19 cellular contexts compared by ENCODE assay signal in genomic region chr6:135658916-135659315, GRCh38.
"Had no signal": no experiment of that assay in that cellular context is flagged by ENCODE, and none has a peak within 500 bp of the region (broad histone marks: within the 10 kb centered on the region; RNA-seq: fewer than 3 reads in every experiment).

No MANE protein-coding gene starts in this region.

- ATAC-seq: T-helper 17 cell had no signal

- DNase-seq: IMR-90, Karpas-422, KG1, MG63, NCI-H1092, NCI-H1105 treated with DMSO at 0.1 percent for 48 hours, NCI-H1417 treated with DMSO at 0.1 percent for 48 hours, NCI-H146, NCI-H1694 treated with DMSO at 0.1 percent for 48 hours, NCI-H1930, NCI-H2081, NCI-H2227 treated with DMSO at 0.1 percent for 48 hours, NCI-H524, NCI-H526 treated with DMSO at 0.1 percent for 48 hours, NCI-H748 treated with DMSO at 0.1 percent for 48 hours, Right ventricle myocardium superior, RPMI8226, SIG-M5, T-helper 17 cell had no signal

- H3K4me3 Mint-ChIP-seq: T-helper 17 cell had no signal

- H3K27me3 Mint-ChIP-seq: T-helper 17 cell had no signal

- H3K27ac Mint-ChIP-seq: T-helper 17 cell had no signal

- H3K4me1 Mint-ChIP-seq: T-helper 17 cell had no signal
